ENCODE assay signal across 8 cellular contexts in the genomic region with DNA sequence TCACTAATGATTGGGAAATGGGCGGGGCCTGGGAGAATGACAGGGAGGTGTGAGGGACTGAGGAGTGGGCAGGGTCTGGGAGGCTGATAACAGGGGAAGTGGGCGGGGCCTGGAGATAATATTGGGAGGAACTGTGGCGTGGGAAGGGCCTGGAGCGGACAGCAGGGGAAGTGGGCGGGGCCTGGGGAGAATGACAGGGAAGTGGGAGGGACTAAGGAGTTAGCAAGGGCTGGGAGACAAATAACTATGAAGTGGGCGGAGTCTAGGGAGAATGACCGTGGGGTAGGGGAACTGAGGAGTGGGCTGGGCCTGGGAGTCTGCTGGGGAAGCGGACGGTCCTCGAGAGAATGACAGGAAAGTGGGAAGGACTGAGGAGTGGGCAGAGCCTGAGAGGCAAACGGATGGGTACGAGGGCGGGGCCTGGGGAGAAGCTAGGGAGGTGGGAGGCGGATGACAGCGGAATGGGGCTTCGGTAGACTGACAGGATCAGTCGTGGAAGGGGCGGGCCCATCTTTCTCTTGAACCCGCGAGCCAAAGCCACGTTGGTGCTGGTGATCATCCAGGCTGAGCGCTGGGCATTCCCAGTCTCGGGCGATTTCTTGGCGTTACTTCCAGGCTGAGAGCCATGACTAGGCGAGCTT.
DNase-seq lines count a peak whose midpoint lies in the region; ATAC-seq and TF ChIP-seq lines count a peak whose summit lies in the region.

No MANE protein-coding gene starts in this region.

- peaks cover 3% of the 10 kb centered on the region for H3K4me1 ChIP-seq in NT2/D1 (ENCODE audit: insufficient read depth, insufficient read length)

- H3K36me3 ChIP-seq in NT2/D1 (ENCODE audit: insufficient read depth, insufficient read length, low read length): no peaks in the 10 kb centered on the region

- H3K4me3 ChIP-seq in NT2/D1 (ENCODE audit: insufficient read length, low read depth) (peak overlapping the region; percentile 76), epithelial cell of esophagus (ENCODE audit: low read length) (peak overlapping the region; percentile 67)

- TF ChIP-seq CTCF in epithelial cell of esophagus (IDR thresholded peaks at IDR 0.05; ENCODE audit: insufficient read depth, low read depth, low read length, missing control alignments): no peak

- no peaks in the 10 kb centered on the region for H3K27me3 ChIP-seq in NT2/D1 (ENCODE audit: insufficient read depth, insufficient read length)

- DNase-seq in NCI-H1417 (lab: John Stamatoyannopoulos, UW) (peak in 2 of 3 experiments; percentile 49 to 68), NCI-H1417 treated with DMSO at 0.1 percent for 48 hours (lab: John Stamatoyannopoulos, UW) (no peak), NT2/D1 (ENCODE audit: low read depth, low spot score) (peak; percentile 93), epithelial cell of esophagus (ENCODE audit: low read depth) (peak; percentile 96), middle frontal gyrus (ENCODE audit: extremely low spot score, low spot score) (peak; percentile 87)
- DNase-seq in activated CD8-positive, alpha-beta memory T cell treated with anti-CD3 and anti-CD28 coated beads, Interleukin-2, amount 50 U/mL, for 48 hours: peak; percentile 84
- peak; percentile 66 to 78 for DNase-seq in stimulated activated CD8-positive, alpha-beta memory T cell treated with anti-CD3 and anti-CD28 coated beads, Interleukin-2, amount 100 ng/mL, for 48 hours (ENCODE audit: low read depth in 2 of 2)

- no peaks in the 10 kb centered on the region for H3K9me3 ChIP-seq in NT2/D1 (ENCODE audit: insufficient read depth, low read length)

- peak overlapping the region; percentile 82 for H3K9ac ChIP-seq in NT2/D1 (ENCODE audit: insufficient read length, low read depth)

- ATAC-seq in HG03045 (IDR thresholded peaks at IDR 0.05; ENCODE audit: unreplicated experiment): peak; percentile 47
